1 cellular context compared by ENCODE assay signal in the genomic region with DNA sequence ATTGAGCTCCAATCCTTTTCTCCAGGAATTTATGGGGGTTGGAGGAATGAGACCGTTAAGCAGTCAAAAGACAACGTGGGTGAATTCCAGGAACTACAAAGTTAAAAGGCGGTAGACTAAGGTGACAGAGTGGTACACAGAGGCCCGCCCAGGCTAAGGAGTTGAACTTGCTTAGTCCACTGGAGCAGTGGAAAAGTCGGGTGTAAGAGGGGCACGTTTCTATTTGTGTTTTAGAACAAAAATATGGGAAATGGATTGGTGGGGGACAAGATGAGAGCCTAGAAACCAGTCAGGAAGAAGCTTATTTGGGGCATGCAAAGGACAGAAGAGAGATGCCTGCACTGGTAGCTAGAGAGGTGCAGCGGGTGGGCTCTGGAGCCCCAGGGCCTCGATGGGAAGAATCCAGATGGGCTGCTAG.
TF ChIP-seq lines count a peak whose summit lies in the region.

No MANE protein-coding gene starts in this region.

TF ChIP-seq in GM23338, 12 proteins besides CTCF, POLR2A, EP300 and RAD21 (continued from another document):
- TF ChIP-seq, protein P1, sequence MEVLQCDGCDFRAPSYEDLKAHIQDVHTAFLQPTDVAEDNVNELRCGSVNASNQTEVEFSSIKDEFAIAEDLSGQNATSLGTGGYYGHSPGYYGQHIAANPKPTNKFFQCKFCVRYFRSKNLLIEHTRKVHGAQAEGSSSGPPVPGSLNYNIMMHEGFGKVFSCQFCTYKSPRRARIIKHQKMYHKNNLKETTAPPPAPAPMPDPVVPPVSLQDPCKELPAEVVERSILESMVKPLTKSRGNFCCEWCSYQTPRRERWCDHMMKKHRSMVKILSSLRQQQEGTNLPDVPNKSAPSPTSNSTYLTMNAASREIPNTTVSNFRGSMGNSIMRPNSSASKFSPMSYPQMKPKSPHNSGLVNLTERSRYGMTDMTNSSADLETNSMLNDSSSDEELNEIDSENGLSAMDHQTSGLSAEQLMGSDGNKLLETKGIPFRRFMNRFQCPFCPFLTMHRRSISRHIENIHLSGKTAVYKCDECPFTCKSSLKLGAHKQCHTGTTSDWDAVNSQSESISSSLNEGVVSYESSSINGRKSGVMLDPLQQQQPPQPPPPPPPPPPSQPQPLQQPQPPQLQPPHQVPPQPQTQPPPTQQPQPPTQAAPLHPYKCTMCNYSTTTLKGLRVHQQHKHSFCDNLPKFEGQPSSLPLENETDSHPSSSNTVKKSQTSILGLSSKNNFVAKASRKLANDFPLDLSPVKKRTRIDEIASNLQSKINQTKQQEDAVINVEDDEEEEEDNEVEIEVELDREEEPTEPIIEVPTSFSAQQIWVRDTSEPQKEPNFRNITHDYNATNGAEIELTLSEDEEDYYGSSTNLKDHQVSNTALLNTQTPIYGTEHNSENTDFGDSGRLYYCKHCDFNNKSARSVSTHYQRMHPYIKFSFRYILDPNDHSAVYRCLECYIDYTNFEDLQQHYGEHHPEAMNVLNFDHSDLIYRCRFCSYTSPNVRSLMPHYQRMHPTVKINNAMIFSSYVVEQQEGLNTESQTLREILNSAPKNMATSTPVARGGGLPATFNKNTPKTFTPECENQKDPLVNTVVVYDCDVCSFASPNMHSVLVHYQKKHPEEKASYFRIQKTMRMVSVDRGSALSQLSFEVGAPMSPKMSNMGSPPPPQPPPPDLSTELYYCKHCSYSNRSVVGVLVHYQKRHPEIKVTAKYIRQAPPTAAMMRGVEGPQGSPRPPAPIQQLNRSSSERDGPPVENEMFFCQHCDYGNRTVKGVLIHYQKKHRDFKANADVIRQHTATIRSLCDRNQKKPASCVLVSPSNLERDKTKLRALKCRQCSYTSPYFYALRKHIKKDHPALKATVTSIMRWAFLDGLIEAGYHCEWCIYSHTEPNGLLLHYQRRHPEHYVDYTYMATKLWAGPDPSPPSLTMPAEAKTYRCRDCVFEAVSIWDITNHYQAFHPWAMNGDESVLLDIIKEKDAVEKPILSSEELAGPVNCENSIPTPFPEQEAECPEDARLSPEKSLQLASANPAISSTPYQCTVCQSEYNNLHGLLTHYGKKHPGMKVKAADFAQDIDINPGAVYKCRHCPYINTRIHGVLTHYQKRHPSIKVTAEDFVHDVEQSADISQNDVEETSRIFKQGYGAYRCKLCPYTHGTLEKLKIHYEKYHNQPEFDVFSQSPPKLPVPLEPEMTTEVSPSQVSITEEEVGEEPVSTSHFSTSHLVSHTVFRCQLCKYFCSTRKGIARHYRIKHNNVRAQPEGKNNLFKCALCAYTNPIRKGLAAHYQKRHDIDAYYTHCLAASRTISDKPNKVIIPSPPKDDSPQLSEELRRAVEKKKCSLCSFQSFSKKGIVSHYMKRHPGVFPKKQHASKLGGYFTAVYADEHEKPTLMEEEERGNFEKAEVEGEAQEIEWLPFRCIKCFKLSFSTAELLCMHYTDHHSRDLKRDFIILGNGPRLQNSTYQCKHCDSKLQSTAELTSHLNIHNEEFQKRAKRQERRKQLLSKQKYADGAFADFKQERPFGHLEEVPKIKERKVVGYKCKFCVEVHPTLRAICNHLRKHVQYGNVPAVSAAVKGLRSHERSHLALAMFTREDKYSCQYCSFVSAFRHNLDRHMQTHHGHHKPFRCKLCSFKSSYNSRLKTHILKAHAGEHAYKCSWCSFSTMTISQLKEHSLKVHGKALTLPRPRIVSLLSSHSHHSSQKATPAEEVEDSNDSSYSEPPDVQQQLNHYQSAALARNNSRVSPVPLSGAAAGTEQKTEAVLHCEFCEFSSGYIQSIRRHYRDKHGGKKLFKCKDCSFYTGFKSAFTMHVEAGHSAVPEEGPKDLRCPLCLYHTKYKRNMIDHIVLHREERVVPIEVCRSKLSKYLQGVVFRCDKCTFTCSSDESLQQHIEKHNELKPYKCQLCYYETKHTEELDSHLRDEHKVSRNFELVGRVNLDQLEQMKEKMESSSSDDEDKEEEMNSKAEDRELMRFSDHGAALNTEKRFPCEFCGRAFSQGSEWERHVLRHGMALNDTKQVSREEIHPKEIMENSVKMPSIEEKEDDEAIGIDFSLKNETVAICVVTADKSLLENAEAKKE (CRISPR knock-in tag; IDR thresholded peaks at IDR 0.05) = no peak
- TF ChIP-seq EZH2phosphoT487 (IDR thresholded peaks at IDR 0.05; ENCODE audit: unreplicated experiment) = no peak
- no peak for TF ChIP-seq JUNB (IDR thresholded peaks at IDR 0.05; ENCODE audit: unreplicated experiment)
